In genomic region chr6:108578595-108579038, GRCh38 we compare ENCODE assay signal across 13 cellular contexts. TPM values are rescaled to one million over a fixed set of nuclear protein-coding genes. Genes with fewer than 3 reads are reported as not detected.
DNase-seq lines count a peak whose midpoint lies in the region; ATAC-seq and TF ChIP-seq lines count a peak whose summit lies in the region.
"Had no signal": no experiment of that assay in that cellular context is flagged by ENCODE, and none has a peak within 500 bp of the region (broad histone marks: within the 10 kb centered on the region; RNA-seq: fewer than 3 reads in every experiment).

No MANE protein-coding gene starts in this region.

- H3K36me3 ChIP-seq in Caco-2 (ENCODE audit: control insufficient read depth, insufficient read depth, low read length) (no peaks in the 10 kb centered on the region), gastroesophageal sphincter (peaks cover 0 to 12% of the 10 kb centered on the region in 2 donors), WERI-Rb-1 (0 out of 2 replicates have a peak, but pooled peaks cover 2% of the 10 kb centered on the region)

- H3K9me3 Mint-ChIP-seq in Caco-2 (ENCODE audit: unreplicated experiment) (no peaks in the 10 kb centered on the region), osteocyte (ENCODE audit: unreplicated experiment) (no peaks in the 10 kb centered on the region)

- TF ChIP-seq EP300 in gastroesophageal sphincter (IDR thresholded peaks at IDR 0.05), result no peak

- H3K27ac Mint-ChIP-seq in Caco-2 (ENCODE audit: unreplicated experiment), result peak overlapping the region; percentile 40
- peak overlapping the region; percentile 70 for H3K27ac Mint-ChIP-seq in osteocyte (ENCODE audit: unreplicated experiment)

- H3K4me1 ChIP-seq in Caco-2 (peaks cover 17% of the 10 kb centered on the region), gastroesophageal sphincter (peaks cover 53 to 100% (median 57%) of the 10 kb centered on the region in 3 donors)

- H3K27me3 ChIP-seq in Caco-2 (replicated peaks; ENCODE audit: control insufficient read depth, insufficient read depth, low read length) (no peaks in the 10 kb centered on the region), gastroesophageal sphincter (no peaks in the 10 kb centered on the region), WERI-Rb-1 (ENCODE audit: insufficient read depth, low read depth, severe bottlenecking) (no peaks in the 10 kb centered on the region)
- H3K27me3 ChIP-seq: MG63 had no signal

- 40 to 100% methylated on average over 1 to 3 of the region's 7 CpGs for WGBS in gastroesophageal sphincter (ENCODE audit: low coverage in 1 of 2), 2 donors

- peak overlapping the region in 3 of 4 donors; percentile 45 to 80 (median 78) for H3K27ac ChIP-seq in gastroesophageal sphincter
- no peak overlapping the region for H3K27ac ChIP-seq in WERI-Rb-1
- H3K27ac ChIP-seq: VCaP had no signal

- no peak for TF ChIP-seq POLR2A in gastroesophageal sphincter (IDR thresholded peaks at IDR 0.05)

- intact Hi-C loops in Caco-2 (cut with micrococcal nuclease; ENCODE audit: unreplicated experiment), result no loop called here
- intact Hi-C loops in sciatic nerve (cut with DNase I), result no loop called here

- H3K27me3 Mint-ChIP-seq in Caco-2 (ENCODE audit: insufficient read depth, unreplicated experiment) (no peaks in the 10 kb centered on the region), osteocyte (ENCODE audit: unreplicated experiment) (no peaks in the 10 kb centered on the region)

- H3K4me1 Mint-ChIP-seq in Caco-2 (ENCODE audit: low read depth, unreplicated experiment) (peaks cover 18% of the 10 kb centered on the region), osteocyte (ENCODE audit: unreplicated experiment) (peaks cover 73% of the 10 kb centered on the region)

- DNase-seq in Caco-2 (peak in 1 of 2 experiments; percentile 21), osteocyte (ENCODE audit: extremely low spot score, unreplicated experiment) (no peak), sciatic nerve (ENCODE audit: low spot score) (no peak), WERI-Rb-1 (no peak)
- DNase-seq in stimulated activated naive CD4-positive, alpha-beta T cell (lab: John Stamatoyannopoulos, UW), result no peak
- DNase-seq: activated T-cell treated with anti-CD3 and anti-CD28 coated beads, Interleukin-2, amount 50 U/mL, for 48 hours; dermis blood vessel endothelial cell; MG63; occipital lobe had no signal

- BruUV-seq in Caco-2 (replicated peaks; lab: Mats Ljungman, UMichigan), result no TSS peak

- H3K36me3 Mint-ChIP-seq in Caco-2 (ENCODE audit: insufficient read depth, unreplicated experiment) (peaks cover 27% of the 10 kb centered on the region), osteocyte (ENCODE audit: unreplicated experiment) (peaks cover 16% of the 10 kb centered on the region)

- POLR2A ChIA-PET in Caco-2 (lab: Charles Lee), result no interaction called here

- no peak overlapping the region for H3K4me3 ChIP-seq in Caco-2 (ENCODE audit: low read depth, low read length)
- H3K4me3 ChIP-seq in gastroesophageal sphincter, result no peak overlapping the region
- no peak overlapping the region for H3K4me3 ChIP-seq in WERI-Rb-1 (ENCODE audit: low read depth, low read length)
- H3K4me3 ChIP-seq: MG63 had no signal

- TF ChIP-seq CTCF in Caco-2 (IDR thresholded peaks at IDR 0.05; ENCODE audit: insufficient read depth in 1 of 2, low read depth in 1 of 2, low read length in 1 of 2, severe bottlenecking in 1 of 2, unreplicated experiment in 1 of 2) (no peak), gastroesophageal sphincter (IDR thresholded peaks at IDR 0.05) (no peak), osteocyte (IDR thresholded peaks at IDR 0.05) (no peak), WERI-Rb-1 (IDR thresholded peaks at IDR 0.05; ENCODE audit: low read depth, low read length) (no peak)

- CTCF ChIA-PET in Caco-2 (lab: Charles Lee), result no interaction called here

- ATAC-seq in SK-N-SH treated with all-trans-retinoic acid at 6 μM for 48 hours, result peak; percentile 21; the same call in 1 of the 3 replicates
- no peak for ATAC-seq in gastroesophageal sphincter
- no peak for ATAC-seq in GM18517 (IDR thresholded peaks at IDR 0.05; ENCODE audit: unreplicated experiment)
- no peak for ATAC-seq in sciatic nerve

- H3K4me3 Mint-ChIP-seq in Caco-2 (ENCODE audit: unreplicated experiment) (peak overlapping the region; percentile 21), osteocyte (ENCODE audit: unreplicated experiment) (no peak overlapping the region)

- H3K9me3 ChIP-seq in Caco-2 (no peaks in the 10 kb centered on the region), gastroesophageal sphincter (no peaks in the 10 kb centered on the region), WERI-Rb-1 (ENCODE audit: severe bottlenecking) (no peaks in the 10 kb centered on the region)
- H3K9me3 ChIP-seq: MG63 had no signal

TF ChIP-seq in SK-N-SH treated with all-trans-retinoic acid at 6 μM for 48 hours, 23 proteins besides CTCF, POLR2A, EP300 and RAD21:
- TF ChIP-seq POU6F1 (CRISPR knock-in tag; IDR thresholded peaks at IDR 0.05; ENCODE audit: borderline replicate concordance, low read depth) (no peak), TOX (CRISPR knock-in tag; IDR thresholded peaks at IDR 0.05; ENCODE audit: borderline replicate concordance) (no peak), TSHZ2 (CRISPR knock-in tag; IDR thresholded peaks at IDR 0.05) (no peak), TCF4 (CRISPR knock-in tag; IDR thresholded peaks at IDR 0.05; ENCODE audit: borderline replicate concordance) (no peak), ZNF565 (CRISPR knock-in tag; conservative IDR thresholded peaks at IDR 0.05; ENCODE audit: low read depth) (no peak), BACH2 (CRISPR knock-in tag; IDR thresholded peaks at IDR 0.05; ENCODE audit: borderline replicate concordance) (no peak), ZFP3 (CRISPR knock-in tag; IDR thresholded peaks at IDR 0.05) (no peak)

RNA-seq across cellular contexts. Expression of gene FOXO3, which starts 17.9 kb away (rescaled TPM):
- 34.3 and 34.5 TPM in 2 replicates for total RNA-seq in Caco-2 (2022)
- total RNA-seq in gastroesophageal sphincter, result 100 to 1,000 TPM in 3 of 4 donors, 10 to 100 TPM in 1; 93.7 to 122 (median 114) TPM
- total RNA-seq in osteocyte, result 60.3 and 62.9 TPM in 2 replicates
- total RNA-seq in sciatic nerve, result 79.1 TPM
